8 cellular contexts compared by ENCODE assay signal in the genomic region with DNA sequence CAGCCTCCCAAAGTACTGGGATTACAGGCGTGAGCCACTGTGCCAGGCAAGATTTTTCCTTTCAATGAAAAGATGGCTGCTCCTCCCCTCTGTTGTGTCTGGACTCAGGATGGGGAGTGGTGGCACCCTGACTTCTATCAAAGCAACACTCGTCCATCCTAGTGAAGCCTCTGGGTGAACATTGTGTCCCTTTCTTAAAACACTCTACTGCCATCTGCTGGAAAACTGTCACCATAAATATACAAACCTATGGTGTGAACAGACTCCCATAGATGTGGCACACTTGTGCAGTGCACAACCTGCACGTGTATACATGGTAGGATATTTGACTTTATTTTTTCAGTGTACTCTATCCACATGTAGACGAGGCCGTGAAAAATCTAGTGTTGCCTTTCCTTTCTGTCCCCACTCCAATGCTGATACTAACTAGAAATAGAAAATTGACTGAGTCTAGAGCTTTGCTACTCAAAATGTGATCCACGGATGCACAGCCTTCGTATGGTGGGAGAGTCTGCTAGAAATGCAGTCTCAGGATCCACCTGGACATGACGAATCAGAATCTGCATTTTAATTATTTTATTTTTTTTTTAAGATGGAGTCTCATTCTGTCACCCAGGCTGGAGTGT. TPM values are rescaled to one million over a fixed set of nuclear protein-coding genes. Genes with fewer than 3 reads are reported as not detected.
DNase-seq lines count a peak whose midpoint lies in the region; ATAC-seq and TF ChIP-seq lines count a peak whose summit lies in the region.

No MANE protein-coding gene starts in this region.

- POLR2A ChIA-PET in activated CD8-positive, alpha-beta T cell treated with anti-CD3 and anti-CD28 coated beads for 36 hours (lab: Charles Lee) = no interaction called here

- no peaks in the 10 kb centered on the region for H3K36me3 Mint-ChIP-seq in activated CD8-positive, alpha-beta T cell treated with anti-CD3 and anti-CD28 coated beads for 36 hours (ENCODE audit: low read depth)

- H3K4me3 ChIP-seq in fibroblast of villous mesenchyme (ENCODE audit: low read depth, low read length) (no peak overlapping the region), osteoblast (ENCODE audit: insufficient read depth, low read length) (no peak overlapping the region)

- H3K9me3 ChIP-seq in osteoblast (ENCODE audit: low read depth, low read length) = no peaks in the 10 kb centered on the region

- H3K27ac Mint-ChIP-seq in activated CD8-positive, alpha-beta T cell treated with anti-CD3 and anti-CD28 coated beads for 36 hours = no peak overlapping the region

- H3K9me3 Mint-ChIP-seq in activated CD8-positive, alpha-beta T cell treated with anti-CD3 and anti-CD28 coated beads for 36 hours = peaks cover 4% of the 10 kb centered on the region

- no peak overlapping the region for H3K27ac ChIP-seq in osteoblast (ENCODE audit: low read depth, low read length)

- H3K4me3 Mint-ChIP-seq in activated CD8-positive, alpha-beta T cell treated with anti-CD3 and anti-CD28 coated beads for 36 hours = no peak overlapping the region

- H2AFZ ChIP-seq in osteoblast (ENCODE audit: low read length) = no peak overlapping the region

- CTCF ChIA-PET in activated CD8-positive, alpha-beta T cell treated with anti-CD3 and anti-CD28 coated beads for 36 hours (lab: Charles Lee) = interaction anchor here (0.7 to 3.8 kb wide), 15 partner anchors 9 to 651 kb away, joined by 3 to 38 read pairs (median 4); no protein-coding TSS in a partner anchor

- ATAC-seq in activated CD8-positive, alpha-beta T cell treated with anti-CD3 and anti-CD28 coated beads for 36 hours = peak; percentile 75

- intact Hi-C loops in activated CD8-positive, alpha-beta T cell treated with anti-CD3 and anti-CD28 coated beads for 36 hours (cut with micrococcal nuclease) = loop anchor here (1.0 to 10.0 kb wide), 3 partner anchors 100 to 358 kb away; no protein-coding TSS in a partner anchor

- H3K36me3 ChIP-seq in osteoblast (ENCODE audit: insufficient read depth, low read length) = no peaks in the 10 kb centered on the region

- H3K4me2 ChIP-seq in osteoblast (ENCODE audit: insufficient read depth, low read length) = no peak overlapping the region

- H4K20me1 ChIP-seq in osteoblast (ENCODE audit: insufficient read depth, low read length) = no peaks in the 10 kb centered on the region

- no peaks in the 10 kb centered on the region for H3K4me1 ChIP-seq in osteoblast (ENCODE audit: insufficient read depth, low read length)

- H3K4me1 Mint-ChIP-seq in activated CD8-positive, alpha-beta T cell treated with anti-CD3 and anti-CD28 coated beads for 36 hours (ENCODE audit: low read depth) = peaks cover 9% of the 10 kb centered on the region

- H3K79me2 ChIP-seq in osteoblast (ENCODE audit: insufficient read depth, low read length) = no peaks in the 10 kb centered on the region

- H3K27me3 ChIP-seq in osteoblast (ENCODE audit: insufficient read depth, low read length) = peaks cover 16% of the 10 kb centered on the region

- peak; percentile 37 for DNase-seq in DMS53 treated with DMSO at 0.1 percent for 48 hours (lab: John Stamatoyannopoulos, UW; ENCODE audit: unreplicated experiment)
- DNase-seq in GM20000 (ENCODE audit: low spot score) = peak; percentile 79
- peak; percentile 71 for DNase-seq in HT1080 (ENCODE audit: low read depth)
- peak; percentile 86 for DNase-seq in NCI-H69 (lab: John Stamatoyannopoulos, UW)
- peak; percentile 47 for DNase-seq in activated CD8-positive, alpha-beta T cell treated with anti-CD3 and anti-CD28 coated beads for 36 hours
- peak; percentile 87 for DNase-seq in fibroblast of villous mesenchyme (ENCODE audit: low read depth)
- DNase-seq in osteoblast (ENCODE audit: insufficient read length, low spot score, missing footprints) = peak; percentile 85
- no peak for DNase-seq in OCI-M2 (lab: John Stamatoyannopoulos, UW; ENCODE audit: unreplicated experiment)

- H3K27me3 Mint-ChIP-seq in activated CD8-positive, alpha-beta T cell treated with anti-CD3 and anti-CD28 coated beads for 36 hours = no peaks in the 10 kb centered on the region

- TF ChIP-seq CTCF in GM20000 (IDR thresholded peaks at IDR 0.05; ENCODE audit: extremely low read depth, missing control alignments) = no peak
- peak; percentile 79 for TF ChIP-seq CTCF in activated CD8-positive, alpha-beta T cell treated with anti-CD3 and anti-CD28 coated beads for 36 hours (IDR thresholded peaks at IDR 0.05)
- TF ChIP-seq CTCF in fibroblast of villous mesenchyme (IDR thresholded peaks at IDR 0.05; ENCODE audit: insufficient read depth, low read depth, low read length) = peak; percentile 62
- peak; percentile 63 for TF ChIP-seq CTCF in osteoblast (IDR thresholded peaks at IDR 0.05; ENCODE audit: extremely low read depth, low read depth, low read length)

RNA-seq across cellular contexts. Expression of a gene that starts 55.9 kb away (rescaled TPM):
- 1.9 and 3.2 TPM in 2 replicates for total RNA-seq in HT1080 (2014; rRNA removed; shearing (Covaris generic))
- 0.93 and 1.4 TPM in 2 replicates for polyA plus RNA-seq in HT1080 (2015; cell fraction: cytosol; rRNA removed)
- 2.7 and 6.3 TPM in 2 replicates for polyA plus RNA-seq in HT1080 (2015; cell fraction: nucleus; rRNA removed)
- 10 to 100 TPM; 12.7 to 13.7 TPM for total RNA-seq in activated CD8-positive, alpha-beta T cell treated with anti-CD3 and anti-CD28 coated beads for 36 hours
- total RNA-seq in fibroblast of villous mesenchyme (0.43 and 0.64 TPM in 2 replicates), osteoblast (0.59 and 1.1 TPM in 2 replicates)
